Comparison of ENCODE assay signal across 1 cellular context in genomic region chr3:15758297-15758696, GRCh38.
TF ChIP-seq lines count a peak whose summit lies in the region.

No MANE protein-coding gene starts in this region.

TF ChIP-seq in GM23338, 12 proteins besides CTCF, POLR2A, EP300 and RAD21 (continued from another document):
- TF ChIP-seq ZNF114 (CRISPR knock-in tag; IDR thresholded peaks at IDR 0.05) = no peak
- no peak for TF ChIP-seq JUNB (IDR thresholded peaks at IDR 0.05; ENCODE audit: unreplicated experiment)
- no peak for TF ChIP-seq EZH2phosphoT487 (IDR thresholded peaks at IDR 0.05; ENCODE audit: unreplicated experiment)
- TF ChIP-seq STAT1 (IDR thresholded peaks at IDR 0.05; ENCODE audit: unreplicated experiment) = no peak
- no peak for TF ChIP-seq REST (IDR thresholded peaks at IDR 0.05; ENCODE audit: unreplicated experiment)
- no peak for TF ChIP-seq NANOG (IDR thresholded peaks at IDR 0.05; ENCODE audit: borderline replicate concordance)
- no peak for TF ChIP-seq POLR2AphosphoS5 (IDR thresholded peaks at IDR 0.05; ENCODE audit: low read depth)
- TF ChIP-seq ZNF331 (CRISPR knock-in tag; IDR thresholded peaks at IDR 0.05; ENCODE audit: low read depth) = no peak
- no peak for TF ChIP-seq ETS1 (IDR thresholded peaks at IDR 0.05)
